39 cellular contexts compared by ENCODE assay signal in genomic region chr9:70056545-70056944, GRCh38. TPM values are rescaled to one million over a fixed set of nuclear protein-coding genes. Genes with fewer than 3 reads are reported as not detected.
"Had no signal": no experiment of that assay in that cellular context is flagged by ENCODE, and none has a peak within 500 bp of the region (broad histone marks: within the 10 kb centered on the region; RNA-seq: fewer than 3 reads in every experiment).

No MANE protein-coding gene starts in this region.

- H3K9me3 ChIP-seq: MG63 had no signal

- H3K9me3 Mint-ChIP-seq: activated CD4-positive, alpha-beta memory T cell treated with anti-CD3 and anti-CD28 coated beads for 36 hours; activated naive CD4-positive, alpha-beta T cell treated with anti-CD3 and anti-CD28 coated beads for 36 hours; activated T-cell treated with anti-CD3 and anti-CD28 coated beads, Interleukin-2, amount 50 U/mL, for 4 hours; activated T-helper 1 cell treated with anti-CD3 and anti-CD28 coated beads, Interleukin-12 subunit alpha, Interleukin-12 subunit beta, Interleukin-2, Interleukin-4 antibody, amounts not matched to agents 30 ng/mL and 10 ng/mL and 1 ng/mL, durations not matched to agents 14 hours and 24 hours and 36 hours had no signal

- DNase-seq: activated B cell treated with CpG ODN at 0.5 μM for 24 hours; activated CD4-positive, alpha-beta memory T cell treated with anti-CD3 and anti-CD28 coated beads for 36 hours; activated CD4-positive, alpha-beta T cell treated with anti-CD3 and anti-CD28 coated beads for 4 hours; activated CD4-positive, alpha-beta T cell treated with anti-CD3 and anti-CD28 coated beads, Interleukin-2, amount 50 U/mL, for 1 hour; activated CD4-positive, CD25-positive, alpha-beta regulatory T cell treated with anti-CD3 and anti-CD28 coated beads, Interleukin-2, amount 50 U/mL, for 72 hours; activated CD8-positive, alpha-beta memory T cell treated with anti-CD3 and anti-CD28 coated beads, Interleukin-2, amount 50 U/mL, for 4 hours; activated gamma-delta T cell treated with Interleukin-2 at 50 U/mL for 16 hours; activated naive CD4-positive, alpha-beta T cell treated with anti-CD3 and anti-CD28 coated beads for 36 hours; activated T-cell treated with anti-CD3 and anti-CD28 coated beads for 4 hours; activated T-cell treated with anti-CD3 and anti-CD28 coated beads, Interleukin-2, amount 50 U/mL, for 4 hours; amniotic stem cell; aorta; brain microvascular endothelial cell; Kasumi-1; KG1; MG63; NCI-H1092; NCI-H1436 treated with DMSO at 0.1 percent for 48 hours; NCI-H187; NCI-H2029 treated with DMSO at 0.1 percent for 48 hours; NCI-H2107; NCI-H2171; NCI-H510A; NCI-H526; NCI-H748 treated with DMSO at 0.1 percent for 48 hours; NK-92 treated with Interleukin-12 subunit alpha and Interleukin-12 subunit beta, amount 100 ng/mL, for 24 hours; PC-9; SIG-M5; SW 1271; T-helper 1 cell; T-helper 2 cell; T-helper 9 cell had no signal

- H3K36me3 ChIP-seq: brain microvascular endothelial cell, MG63 had no signal

- H3K36me3 Mint-ChIP-seq: activated CD4-positive, alpha-beta memory T cell treated with anti-CD3 and anti-CD28 coated beads for 36 hours; activated naive CD8-positive, alpha-beta T cell had no signal

- H3K4me3 ChIP-seq: MG63, PC-9 had no signal

- H3K27me3 ChIP-seq: brain microvascular endothelial cell, MG63 had no signal

- H3K4me2 ChIP-seq: PC-9 had no signal

- H3K27ac Mint-ChIP-seq: activated B cell treated with CpG ODN at 0.5 μM for 24 hours; activated CD4-positive, alpha-beta memory T cell treated with anti-CD3 and anti-CD28 coated beads for 36 hours; activated naive CD4-positive, alpha-beta T cell treated with anti-CD3 and anti-CD28 coated beads for 36 hours; activated naive CD8-positive, alpha-beta T cell; activated T-helper 1 cell treated with anti-CD3 and anti-CD28 coated beads, Interleukin-12 subunit alpha, Interleukin-12 subunit beta, Interleukin-2, Interleukin-4 antibody, amounts not matched to agents 30 ng/mL and 10 ng/mL and 1 ng/mL, durations not matched to agents 14 hours and 24 hours and 36 hours had no signal

- ATAC-seq: activated T-cell treated with anti-CD3 and anti-CD28 coated beads, Interleukin-2, amount 50 U/mL, for 4 hours; Right ventricle myocardium inferior; SK-N-SH treated with all-trans-retinoic acid at 6 μM for 48 hours had no signal

- H3K27ac ChIP-seq: brain microvascular endothelial cell, PC-9, RWPE1, VCaP had no signal

- H2AFZ ChIP-seq: PC-9 had no signal

- H3K4me3 Mint-ChIP-seq: activated B cell treated with CpG ODN at 0.5 μM for 24 hours; activated CD4-positive, alpha-beta memory T cell treated with anti-CD3 and anti-CD28 coated beads for 36 hours; activated naive CD4-positive, alpha-beta T cell treated with anti-CD3 and anti-CD28 coated beads for 36 hours; activated naive CD8-positive, alpha-beta T cell; activated T-cell treated with anti-CD3 and anti-CD28 coated beads, Interleukin-2, amount 50 U/mL, for 4 hours; activated T-helper 1 cell treated with anti-CD3 and anti-CD28 coated beads, Interleukin-12 subunit alpha, Interleukin-12 subunit beta, Interleukin-2, Interleukin-4 antibody, amounts not matched to agents 30 ng/mL and 10 ng/mL and 1 ng/mL, durations not matched to agents 14 hours and 24 hours and 36 hours had no signal

RNA-seq across cellular contexts. Expression of gene MAMDC2, which starts 12.9 kb away (rescaled TPM):
- total RNA-seq: activated B cell treated with CpG ODN at 0.5 μM for 24 hours; activated CD4-positive, alpha-beta memory T cell treated with anti-CD3 and anti-CD28 coated beads for 36 hours; activated naive CD4-positive, alpha-beta T cell treated with anti-CD3 and anti-CD28 coated beads for 36 hours; activated T-cell treated with anti-CD3 and anti-CD28 coated beads, Interleukin-2, amount 50 U/mL, for 4 hours; activated T-helper 1 cell treated with anti-CD3 and anti-CD28 coated beads, Interleukin-12 subunit alpha, Interleukin-12 subunit beta, Interleukin-2, Interleukin-4 antibody, amounts not matched to agents 30 ng/mL and 10 ng/mL and 1 ng/mL, durations not matched to agents 14 hours and 24 hours and 36 hours; OCI-LY7 had no signal
